In genomic region chr6:150686566-150686965, GRCh38 we compare ENCODE assay signal across 18 cellular contexts.
DNase-seq lines count a peak whose midpoint lies in the region; ATAC-seq, FAIRE-seq and TF ChIP-seq lines count a peak whose summit lies in the region.
"Had no signal": no experiment of that assay in that cellular context is flagged by ENCODE, and none has a peak within 500 bp of the region (broad histone marks: within the 10 kb centered on the region; RNA-seq: fewer than 3 reads in every experiment).

No MANE protein-coding gene starts in this region.

- DNase-seq in Karpas-422 (no peak), hepatocyte (ENCODE audit: low spot score) (no peak), kidney tubule cell (ENCODE audit: low spot score) (no peak), GM12891 (ENCODE audit: insufficient read length, low spot score) (no peak), omental fat pad (ENCODE audit: low spot score) (no peak)
- DNase-seq in activated CD4-positive, alpha-beta T cell treated with anti-CD3 and anti-CD28 coated beads, Interleukin-2, amount 10 ng/mL, durations not matched to agents 7 days and 5 days = no peak
- DNase-seq: SHP77 treated with DMSO at 0.1 percent for 48 hours had no signal

- peak overlapping the region; percentile 76 for H3K4me2 ChIP-seq in BLaER1
- peak overlapping the region; percentile 51 for H3K4me2 ChIP-seq in Karpas-422 (ENCODE audit: low read depth, low read length, poor library complexity, severe bottlenecking)
- peak overlapping the region; percentile 23 for H3K4me2 ChIP-seq in hepatocyte

- H3K9ac ChIP-seq in BLaER1 (no peak overlapping the region), Karpas-422 (ENCODE audit: low read length) (peak overlapping the region; percentile 11; the same call in 1 of the 2 replicates), skeletal muscle tissue (ENCODE audit: low read depth in 1 of 3, low read length in 3 of 3) (no peak overlapping the region)

- ATAC-seq in omental fat pad (ENCODE audit: low FRiP score) = no peak

- H3K4me3 ChIP-seq in BLaER1 (no peak overlapping the region), Karpas-422 (ENCODE audit: low read length) (no peak overlapping the region), hepatocyte (no peak overlapping the region), skeletal muscle tissue (ENCODE audit: low read length in 3 of 3) (no peak overlapping the region)
- H3K4me3 ChIP-seq: coronary artery, prostate gland, transverse colon had no signal

- H3K36me3 ChIP-seq in BLaER1 = no peaks in the 10 kb centered on the region
- no peaks in the 10 kb centered on the region for H3K36me3 ChIP-seq in Karpas-422 (ENCODE audit: insufficient read depth, low read length)
- H3K36me3 ChIP-seq in hepatocyte (replicated peaks; ENCODE audit: insufficient read depth, low read depth) = no peaks in the 10 kb centered on the region
- H3K36me3 ChIP-seq in skeletal muscle tissue (ENCODE audit: control insufficient read depth in 3 of 3, insufficient read depth in 3 of 3, low read length in 3 of 3) = no peaks in the 10 kb centered on the region
- H3K36me3 ChIP-seq: prostate gland, transverse colon, WERI-Rb-1 had no signal

- no peak overlapping the region for H2AFZ ChIP-seq in Karpas-422 (ENCODE audit: low read length)
- H2AFZ ChIP-seq in hepatocyte = no peak overlapping the region

- H3K36me3 Mint-ChIP-seq in activated CD4-positive, alpha-beta T cell treated with anti-CD3 and anti-CD28 coated beads, Interleukin-2, amount 10 ng/mL, durations not matched to agents 7 days and 5 days (ENCODE audit: low read depth) = no peaks in the 10 kb centered on the region
- H3K36me3 Mint-ChIP-seq: stimulated activated effector memory CD8-positive, alpha-beta T cell treated with anti-CD3 and anti-CD28 coated beads, Interleukin-12 subunit alpha, Interleukin-12 subunit beta, amount 100 ng/mL, for 72 hours had no signal

- POLR2A ChIA-PET in activated CD4-positive, alpha-beta T cell treated with anti-CD3 and anti-CD28 coated beads, Interleukin-2, amount 10 ng/mL, durations not matched to agents 7 days and 5 days (lab: Charles Lee) = no interaction called here

- CTCF ChIA-PET in activated CD4-positive, alpha-beta T cell treated with anti-CD3 and anti-CD28 coated beads, Interleukin-2, amount 10 ng/mL, durations not matched to agents 7 days and 5 days (lab: Charles Lee) = interaction anchor here (1.8 to 2.6 kb wide), 2 partner anchors 9 to 12 kb away, joined by 8 read pairs; no protein-coding TSS in a partner anchor

- TF ChIP-seq CTCF in hepatocyte (IDR thresholded peaks at IDR 0.05; ENCODE audit: poor library complexity) = no peak
- TF ChIP-seq CTCF in omental fat pad (IDR thresholded peaks at IDR 0.05) = no peak

- no peaks in the 10 kb centered on the region for H3K27me3 Mint-ChIP-seq in activated CD4-positive, alpha-beta T cell treated with anti-CD3 and anti-CD28 coated beads, Interleukin-2, amount 10 ng/mL, durations not matched to agents 7 days and 5 days
- H3K27me3 Mint-ChIP-seq: activated CD8-positive, alpha-beta T cell treated with anti-CD3 and anti-CD28 coated beads for 36 hours had no signal

- no peak overlapping the region for H3K27ac Mint-ChIP-seq in activated CD4-positive, alpha-beta T cell treated with anti-CD3 and anti-CD28 coated beads, Interleukin-2, amount 10 ng/mL, durations not matched to agents 7 days and 5 days
- H3K27ac Mint-ChIP-seq: activated CD8-positive, alpha-beta T cell treated with anti-CD3 and anti-CD28 coated beads for 36 hours; H9; nephron progenitor cell; stimulated activated effector memory CD8-positive, alpha-beta T cell treated with anti-CD3 and anti-CD28 coated beads, Interleukin-12 subunit alpha, Interleukin-12 subunit beta, amount 100 ng/mL, for 72 hours had no signal

- H4K20me1 ChIP-seq in BLaER1 (no peaks in the 10 kb centered on the region), Karpas-422 (ENCODE audit: insufficient read depth, low read depth, low read length) (no peaks in the 10 kb centered on the region), hepatocyte (ENCODE audit: insufficient read depth, poor library complexity, severe bottlenecking) (no peaks in the 10 kb centered on the region)

- no peak overlapping the region for H3K4me3 Mint-ChIP-seq in activated CD4-positive, alpha-beta T cell treated with anti-CD3 and anti-CD28 coated beads, Interleukin-2, amount 10 ng/mL, durations not matched to agents 7 days and 5 days
- H3K4me3 Mint-ChIP-seq: activated CD8-positive, alpha-beta T cell treated with anti-CD3 and anti-CD28 coated beads for 36 hours; H9; nephron progenitor cell; stimulated activated effector memory CD8-positive, alpha-beta T cell treated with anti-CD3 and anti-CD28 coated beads, Interleukin-12 subunit alpha, Interleukin-12 subunit beta, amount 100 ng/mL, for 72 hours had no signal

- TF ChIP-seq POLR2A in GM12891 (IDR thresholded peaks at IDR 0.05; ENCODE audit: low read depth, low read length) = no peak

- no peaks in the 10 kb centered on the region for H3K9me3 Mint-ChIP-seq in activated CD4-positive, alpha-beta T cell treated with anti-CD3 and anti-CD28 coated beads, Interleukin-2, amount 10 ng/mL, durations not matched to agents 7 days and 5 days
- H3K9me3 Mint-ChIP-seq: activated CD8-positive, alpha-beta T cell treated with anti-CD3 and anti-CD28 coated beads for 36 hours; nephron progenitor cell; stimulated activated effector memory CD8-positive, alpha-beta T cell treated with anti-CD3 and anti-CD28 coated beads, Interleukin-12 subunit alpha, Interleukin-12 subunit beta, amount 100 ng/mL, for 72 hours had no signal

- H3K79me2 ChIP-seq in Karpas-422 (ENCODE audit: low read length) (peaks cover 91% of the 10 kb centered on the region), hepatocyte (peaks cover 4% of the 10 kb centered on the region)

- no peak for FAIRE-seq in GM12891 (lab: Jason Lieb, UNC)
- FAIRE-seq: endothelial cell of umbilical vein had no signal

- H3K4me1 ChIP-seq in BLaER1 (peaks cover 100% of the 10 kb centered on the region), Karpas-422 (ENCODE audit: low read length) (peaks cover 74% of the 10 kb centered on the region), hepatocyte (ENCODE audit: insufficient read depth) (peaks cover 6% of the 10 kb centered on the region), skeletal muscle tissue (ENCODE audit: control insufficient read depth in 3 of 3, insufficient read depth in 3 of 3, low read length in 3 of 3) (peaks cover 4 to 10% (median 7%) of the 10 kb centered on the region in 3 donors)
- H3K4me1 ChIP-seq: prostate gland had no signal

- H3K27me3 ChIP-seq in BLaER1 = no peaks in the 10 kb centered on the region
- H3K27me3 ChIP-seq in Karpas-422 (ENCODE audit: low read length) = no peaks in the 10 kb centered on the region
- H3K27me3 ChIP-seq in hepatocyte = no peaks in the 10 kb centered on the region
- H3K27me3 ChIP-seq in skeletal muscle tissue (ENCODE audit: control insufficient read depth in 3 of 3, insufficient read depth in 3 of 3, low read length in 3 of 3) = no peaks in the 10 kb centered on the region
- H3K27me3 ChIP-seq: transverse colon had no signal

- H3K27ac ChIP-seq in BLaER1 (peak overlapping the region; percentile 42), Karpas-422 (ENCODE audit: low read length) (peak overlapping the region; percentile 92), hepatocyte (peak overlapping the region; percentile 51), skeletal muscle tissue (ENCODE audit: low read depth, low read length) (peak overlapping the region; percentile 87)
- H3K27ac ChIP-seq: prostate gland, WERI-Rb-1 had no signal

- H3K9me3 ChIP-seq in BLaER1 = no peaks in the 10 kb centered on the region
- H3K9me3 ChIP-seq in Karpas-422 (ENCODE audit: low read length) = no peaks in the 10 kb centered on the region
- no peaks in the 10 kb centered on the region for H3K9me3 ChIP-seq in hepatocyte (ENCODE audit: low read depth)
- no peaks in the 10 kb centered on the region for H3K9me3 ChIP-seq in skeletal muscle tissue (ENCODE audit: control insufficient read depth in 3 of 3, low read length in 3 of 3)
- H3K9me3 ChIP-seq: prostate gland, transverse colon had no signal

- no peaks in the 10 kb centered on the region for H3K9me2 ChIP-seq in Karpas-422 (replicated peaks; ENCODE audit: insufficient read depth, low read length)
- H3K9me2 ChIP-seq in hepatocyte (replicated peaks; ENCODE audit: insufficient read depth) = no peaks in the 10 kb centered on the region

- WGBS in hepatocyte (ENCODE audit: low lambda C conversion rate, missing lambda C conversion rate) = 74% methylated on average over 12 of the region's 12 CpGs

- peaks cover 27% of the 10 kb centered on the region for H3K4me1 Mint-ChIP-seq in activated CD4-positive, alpha-beta T cell treated with anti-CD3 and anti-CD28 coated beads, Interleukin-2, amount 10 ng/mL, durations not matched to agents 7 days and 5 days
- H3K4me1 Mint-ChIP-seq: stimulated activated effector memory CD8-positive, alpha-beta T cell treated with anti-CD3 and anti-CD28 coated beads, Interleukin-12 subunit alpha, Interleukin-12 subunit beta, amount 100 ng/mL, for 72 hours had no signal

TF ChIP-seq in GM12891, 5 proteins besides CTCF, POLR2A, EP300 and RAD21:
- TF ChIP-seq POU2F2 (IDR thresholded peaks at IDR 0.05; ENCODE audit: low read depth, low read length) (no peak), PAX5 (IDR thresholded peaks at IDR 0.05; ENCODE audit: insufficient read depth, low read length, severe bottlenecking) (no peak), TAF1 (IDR thresholded peaks at IDR 0.05; ENCODE audit: low read depth, low read length) (no peak), SPI1 (IDR thresholded peaks at IDR 0.05; ENCODE audit: low read depth, low read length) (no peak), POLR2AphosphoS5 (IDR thresholded peaks at IDR 0.05; ENCODE audit: low read depth, low read length) (no peak)

Comparison
In these comparisons a context has a peak if more than half of its experiments do, and no peak if none do; other contexts are left out.
1. H3K27ac ChIP-seq: peak in every context shown above with its lines; median percentile 92 in Karpas-422; 87 in skeletal muscle tissue; 51 in hepatocyte; 42 in BLaER1.
2. H3K4me2 ChIP-seq: peak in every context shown above with its lines; median percentile 76 in BLaER1; 51 in Karpas-422; 23 in hepatocyte.